18 cellular contexts compared by ENCODE assay signal in the genomic region with DNA sequence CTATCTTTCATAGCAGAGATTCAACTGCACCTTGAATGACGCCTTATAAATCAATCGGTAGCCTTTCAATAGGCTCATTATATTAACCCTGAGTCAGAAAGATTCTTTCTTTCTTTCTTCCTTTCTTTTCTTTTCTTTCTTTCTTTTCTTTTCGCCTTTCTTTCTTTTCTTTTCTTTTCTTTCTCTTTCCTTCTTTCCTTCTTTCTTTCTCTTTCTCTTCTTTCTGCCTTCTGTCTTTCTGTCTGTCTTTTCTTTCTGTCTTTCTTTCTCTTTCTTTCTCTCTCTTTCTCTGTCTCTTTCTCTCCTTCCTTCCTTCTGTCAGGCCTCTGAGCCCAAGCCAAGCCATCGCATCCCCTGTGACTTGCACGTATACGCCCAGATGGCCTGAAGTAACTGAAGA.
"Had no signal": no experiment of that assay in that cellular context is flagged by ENCODE, and none has a peak within 500 bp of the region (broad histone marks: within the 10 kb centered on the region; RNA-seq: fewer than 3 reads in every experiment).

No MANE protein-coding gene starts in this region.

- H3K27me3 ChIP-seq: esophagus muscularis mucosa, gastrocnemius medialis, right atrium auricular region, sigmoid colon, stomach had no signal

- H3K4me3 ChIP-seq: esophagus muscularis mucosa, gastrocnemius medialis, lung, right atrium auricular region, sigmoid colon, skin epidermis, stomach had no signal

- H3K27ac ChIP-seq: epithelial cell of prostate, esophagus muscularis mucosa, gastrocnemius medialis, right atrium auricular region, skin epidermis, stomach had no signal

- H3K9me3 ChIP-seq: esophagus muscularis mucosa, gastrocnemius medialis, right atrium auricular region, sigmoid colon, stomach had no signal

- H3K4me3 Mint-ChIP-seq: immature natural killer cell; natural killer cell treated with Interleukin-12 subunit alpha and Interleukin-12 subunit beta and Interleukin-15 and Interleukin-18, amount 100 ng/mL, for 72 hours; stimulated activated naive B cell treated with anti-CD40 and anti-IgM and Interleukin-4, amounts not matched to agents 10 μg/mL and 1 μg/mL and 100 μg/mL, for 72 hours had no signal

- DNase-seq: effector memory CD4-positive, alpha-beta T cell; gastrocnemius medialis; immature natural killer cell; left ventricle myocardium superior; mesenchymal stem cell; midbrain; sigmoid colon; stimulated activated CD4-positive, alpha-beta T cell treated with anti-CD3 and anti-CD28 coated beads, Interleukin-2, amount 100 ng/mL, for 24 hours; stimulated activated CD4-positive, alpha-beta T cell treated with anti-CD3 and anti-CD28 coated beads, Interleukin-4, amount 100 ng/mL, for 4 hours; stimulated activated naive B cell treated with anti-CD40 and anti-IgM and Interleukin-4, amounts not matched to agents 10 μg/mL and 1 μg/mL and 100 μg/mL, for 72 hours; stomach; substantia nigra had no signal

- H3K36me3 ChIP-seq: esophagus muscularis mucosa, gastrocnemius medialis, right atrium auricular region, sigmoid colon, stomach had no signal

- H3K27ac Mint-ChIP-seq: natural killer cell treated with Interleukin-12 subunit alpha and Interleukin-12 subunit beta and Interleukin-15 and Interleukin-18, amount 100 ng/mL, for 72 hours; stimulated activated naive B cell treated with anti-CD40 and anti-IgM and Interleukin-4, amounts not matched to agents 10 μg/mL and 1 μg/mL and 100 μg/mL, for 72 hours had no signal

- H3K9me3 Mint-ChIP-seq: immature natural killer cell; natural killer cell treated with Interleukin-12 subunit alpha and Interleukin-12 subunit beta and Interleukin-15 and Interleukin-18, amount 100 ng/mL, for 72 hours; stimulated activated naive B cell treated with anti-CD40 and anti-IgM and Interleukin-4, amounts not matched to agents 10 μg/mL and 1 μg/mL and 100 μg/mL, for 72 hours had no signal

- H3K36me3 Mint-ChIP-seq: immature natural killer cell; natural killer cell treated with Interleukin-12 subunit alpha and Interleukin-12 subunit beta and Interleukin-15 and Interleukin-18, amount 100 ng/mL, for 72 hours; stimulated activated naive B cell treated with anti-CD40 and anti-IgM and Interleukin-4, amounts not matched to agents 10 μg/mL and 1 μg/mL and 100 μg/mL, for 72 hours had no signal
